Comparison of ENCODE assay signal across 19 cellular contexts in the genomic region with DNA sequence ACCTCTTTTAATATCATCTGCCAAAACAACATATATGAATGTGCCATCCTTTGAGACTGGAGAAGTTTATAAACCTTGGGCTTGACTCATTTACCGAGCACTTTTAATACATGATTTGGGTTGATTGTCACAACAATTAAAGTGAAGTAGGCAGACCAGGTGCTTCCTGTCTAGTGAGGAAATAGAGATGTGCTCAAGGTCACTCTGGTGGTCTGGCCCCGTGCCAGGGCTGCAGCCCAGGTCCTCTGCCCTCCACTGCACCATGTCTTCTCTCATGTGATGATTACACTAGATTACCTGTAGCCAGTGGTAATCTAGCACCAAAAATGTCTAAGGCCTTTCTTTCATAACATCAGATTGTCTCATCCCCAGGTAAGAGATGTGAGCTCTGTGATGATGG.
DNase-seq lines count a peak whose midpoint lies in the region; ATAC-seq and TF ChIP-seq lines count a peak whose summit lies in the region.
"Had no signal": no experiment of that assay in that cellular context is flagged by ENCODE, and none has a peak within 500 bp of the region (broad histone marks: within the 10 kb centered on the region; RNA-seq: fewer than 3 reads in every experiment).

No MANE protein-coding gene starts in this region.

- no peak for TF ChIP-seq CTCF in Loucy (conservative IDR thresholded peaks at IDR 0.05; ENCODE audit: low read length)
- no peak for TF ChIP-seq CTCF in Peyer's patch (IDR thresholded peaks at IDR 0.05)

- no peak overlapping the region for H3K9ac ChIP-seq in Loucy (ENCODE audit: low read depth, low read length, poor library complexity, severe bottlenecking)

- H3K9me3 ChIP-seq in Loucy (ENCODE audit: insufficient read depth, low read depth, low read length) (no peaks in the 10 kb centered on the region), Peyer's patch (no peaks in the 10 kb centered on the region)
- H3K9me3 ChIP-seq: body of pancreas had no signal

- no peak overlapping the region for H3K27ac ChIP-seq in Peyer's patch
- H3K27ac ChIP-seq: body of pancreas, PC-9 had no signal

- DNase-seq in NCI-H2196 (lab: John Stamatoyannopoulos, UW; ENCODE audit: unreplicated experiment) (peak; percentile 18), NCI-H2196 treated with DMSO at 0.1 percent for 48 hours (lab: John Stamatoyannopoulos, UW; ENCODE audit: unreplicated experiment) (no peak), Peyer's patch (peak in 2 of 3 donors; percentile 26 to 67), pulmonary artery endothelial cell (ENCODE audit: low read depth, low spot score) (peak; percentile 29), medulla oblongata (ENCODE audit: extremely low spot score) (no peak)
- DNase-seq: ACHN; activated naive CD4-positive, alpha-beta T cell treated with Interleukin-2 at 50 U/mL for 16 hours; body of pancreas; Calu3; effector memory CD8-positive, alpha-beta T cell; NCI-H2107; occipital lobe; PC-9; stimulated activated naive CD4-positive, alpha-beta T cell treated with Interleukin-2 at 50 U/mL for 16 hours; T-cell had no signal

- no peaks in the 10 kb centered on the region for H3K27me3 ChIP-seq in Loucy (ENCODE audit: insufficient read depth, low read length, poor library complexity, severe bottlenecking)
- H3K27me3 ChIP-seq in Peyer's patch: no peaks in the 10 kb centered on the region
- H3K27me3 ChIP-seq: body of pancreas had no signal

- H4K20me1 ChIP-seq in Loucy (ENCODE audit: insufficient read depth, low read length, poor library complexity, severe bottlenecking): no peaks in the 10 kb centered on the region

- H2AFZ ChIP-seq in Loucy (ENCODE audit: low read length): no peak overlapping the region
- H2AFZ ChIP-seq: PC-9 had no signal

- H3K4me3 ChIP-seq in Loucy (ENCODE audit: low read length, poor library complexity, severe bottlenecking): peak overlapping the region; percentile 2
- no peak overlapping the region for H3K4me3 ChIP-seq in Peyer's patch
- H3K4me3 ChIP-seq: body of pancreas, PC-9 had no signal

- no peaks in the 10 kb centered on the region for H3K9me2 ChIP-seq in Loucy (replicated peaks; ENCODE audit: low read depth, low read length)

- H3K4me2 ChIP-seq in Loucy (ENCODE audit: low read depth, low read length, poor library complexity, severe bottlenecking): peak overlapping the region; percentile 51
- H3K4me2 ChIP-seq: PC-9 had no signal

- H3K36me3 ChIP-seq in Loucy (ENCODE audit: insufficient read depth, low read length): no peaks in the 10 kb centered on the region
- H3K36me3 ChIP-seq in Peyer's patch: peaks cover 0 to 52% (median 0%) of the 10 kb centered on the region in 3 donors

- no peaks in the 10 kb centered on the region for H3K79me2 ChIP-seq in Loucy (ENCODE audit: insufficient read depth, low read length)

- H3K4me1 ChIP-seq in Loucy (ENCODE audit: insufficient read depth, low read length, poor library complexity, severe bottlenecking): peaks cover 28% of the 10 kb centered on the region
- H3K4me1 ChIP-seq in Peyer's patch: peaks cover 0 to 6% (median 0%) of the 10 kb centered on the region in 4 donors
- H3K4me1 ChIP-seq: body of pancreas had no signal

- ATAC-seq in GM21367 (IDR thresholded peaks at IDR 0.05; ENCODE audit: unreplicated experiment) (no peak), GM18505 (IDR thresholded peaks at IDR 0.05; ENCODE audit: unreplicated experiment) (no peak)
- ATAC-seq: body of pancreas; effector memory CD8-positive, alpha-beta T cell; T-cell; WTC11 had no signal

- no peaks in the 10 kb centered on the region for H3F3A ChIP-seq in Loucy (ENCODE audit: low read depth)

- no peak for TF ChIP-seq POLR2A in Peyer's patch (IDR thresholded peaks at IDR 0.05)
- no peak for TF ChIP-seq POLR2A in GM18505 (IDR thresholded peaks at IDR 0.05; ENCODE audit: borderline replicate concordance, extremely low read depth, insufficient read depth, insufficient read length)

Comparison
In these comparisons a context has a peak if more than half of its experiments do, and no peak if none do; other contexts are left out.
1. DNase-seq: peak in NCI-H2196 (single experiment), Peyer's patch (2 of 3) and pulmonary artery endothelial cell (single experiment); none in NCI-H2196 treated with DMSO at 0.1 percent for 48 hours (single experiment) and medulla oblongata (single experiment).